ENCODE assay signal across 19 cellular contexts in the genomic region with DNA sequence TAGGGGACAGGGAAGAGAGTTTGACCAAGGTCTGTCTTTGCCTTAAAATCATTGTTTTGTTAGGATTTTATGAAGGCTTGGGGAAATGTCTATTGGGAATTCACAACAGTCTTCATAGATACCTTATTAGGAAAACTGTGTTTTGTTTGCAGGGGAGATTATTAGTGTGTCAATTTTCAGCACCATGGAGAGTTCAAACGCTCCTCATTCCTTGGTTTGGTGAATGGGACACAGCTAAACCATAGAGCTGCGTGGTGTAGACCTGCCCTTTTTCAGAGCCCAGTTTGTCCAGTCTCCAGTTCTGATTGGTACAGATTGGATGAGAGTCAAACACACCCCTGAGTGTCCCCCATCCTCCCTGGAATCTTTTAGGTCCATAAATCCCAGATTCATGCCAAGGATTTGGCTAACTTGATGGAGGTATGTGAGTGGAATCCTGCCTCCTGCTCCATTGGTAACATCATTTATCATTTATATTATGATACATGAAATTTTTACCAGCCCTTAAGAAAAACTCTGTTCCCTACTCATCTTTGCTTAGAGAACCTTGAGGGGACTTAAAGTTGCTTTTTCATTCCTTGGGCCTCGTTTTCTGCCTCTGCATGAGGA. TPM values are rescaled to one million over a fixed set of nuclear protein-coding genes. Genes with fewer than 3 reads are reported as not detected.
DNase-seq lines count a peak whose midpoint lies in the region; TF ChIP-seq lines count a peak whose summit lies in the region.
"Had no signal": no experiment of that assay in that cellular context is flagged by ENCODE, and none has a peak within 500 bp of the region (broad histone marks: within the 10 kb centered on the region; RNA-seq: fewer than 3 reads in every experiment).

No MANE protein-coding gene starts in this region.

- H3K9me3 ChIP-seq in neural cell (ENCODE audit: low read length) (no peaks in the 10 kb centered on the region), prostate gland (no peaks in the 10 kb centered on the region)
- H3K9me3 ChIP-seq: heart right ventricle, ovary, SJSA1, transverse colon had no signal

- H3K4me2 ChIP-seq in neural cell (ENCODE audit: low read length): peak overlapping the region; percentile 56

- peak overlapping the region; percentile 72 for H3K9ac ChIP-seq in neural cell (ENCODE audit: low read length)

- no peak overlapping the region for H3K4me3 ChIP-seq in epithelial cell of esophagus (ENCODE audit: low read length)
- H3K4me3 ChIP-seq in neural cell (ENCODE audit: low read length): peak overlapping the region; percentile 57
- no peak overlapping the region for H3K4me3 ChIP-seq in prostate gland
- H3K4me3 ChIP-seq: heart right ventricle, ovary, SJSA1, transverse colon had no signal

- TF ChIP-seq POLR2A in prostate gland (IDR thresholded peaks at IDR 0.05): no peak

- TF ChIP-seq EP300 in neural cell (conservative IDR thresholded peaks at IDR 0.05; ENCODE audit: poor library complexity, severe bottlenecking): no peak

- peak; percentile 17 for DNase-seq in HCEC 1CT
- peak; percentile 10 for DNase-seq in RPMI7951 (ENCODE audit: low read depth)
- peak; percentile 35 for DNase-seq in epithelial cell of esophagus (ENCODE audit: low read depth)
- DNase-seq in NCI-H226: no peak
- DNase-seq in NCI-H2107 treated with DMSO at 0.1 percent for 48 hours (lab: John Stamatoyannopoulos, UW; ENCODE audit: unreplicated experiment): no peak
- DNase-seq in superior temporal gyrus (ENCODE audit: extremely low spot score): no peak
- no peak for DNase-seq in prostate gland (ENCODE audit: low spot score)
- DNase-seq: activated B cell treated with CpG ODN at 0.5 μM for 24 hours; Calu3; effector CD8-positive, alpha-beta T cell; heart right ventricle; NCI-H146; ovary; stimulated activated CD4-positive, alpha-beta T cell treated with anti-CD3 and anti-CD28 coated beads, Interleukin-15, amount 100 ng/mL, for 24 hours; transverse colon had no signal

- H2AFZ ChIP-seq in neural cell (ENCODE audit: low read depth, low read length): peak overlapping the region; percentile 14

- H3F3A ChIP-seq in neural cell (ENCODE audit: insufficient read depth, low read length, poor library complexity, severe bottlenecking): no peaks in the 10 kb centered on the region

- no peaks in the 10 kb centered on the region for H4K20me1 ChIP-seq in neural cell (ENCODE audit: insufficient read depth)

- TF ChIP-seq CTCF in epithelial cell of esophagus (IDR thresholded peaks at IDR 0.05; ENCODE audit: insufficient read depth, low read depth, low read length, missing control alignments) (no peak), neural cell (IDR thresholded peaks at IDR 0.05; ENCODE audit: poor library complexity, severe bottlenecking) (no peak), prostate gland (IDR thresholded peaks at IDR 0.05) (no peak)

- no peaks in the 10 kb centered on the region for H3K9me2 ChIP-seq in neural cell (ENCODE audit: insufficient read depth, low read length)

- H3K79me2 ChIP-seq in neural cell (replicated peaks; ENCODE audit: insufficient read depth, low read length): no peaks in the 10 kb centered on the region

- intact Hi-C loops in prostate gland (cut with DNase I): no loop called here

- H3K36me3 ChIP-seq in neural cell (ENCODE audit: insufficient read depth, low read length): peaks cover 12% of the 10 kb centered on the region
- H3K36me3 ChIP-seq in prostate gland: peaks cover 3 to 7% of the 10 kb centered on the region in 2 donors
- H3K36me3 ChIP-seq: ovary had no signal

- 55% methylated on average over 3 of the region's 3 CpGs for WGBS in prostate gland

- H3K4me1 ChIP-seq in prostate gland (replicated peaks): no peaks in the 10 kb centered on the region
- H3K4me1 ChIP-seq: SJSA1, transverse colon had no signal

- no peaks in the 10 kb centered on the region for H3K27me3 ChIP-seq in neural cell (ENCODE audit: insufficient read depth, low read depth, low read length)
- H3K27me3 ChIP-seq in prostate gland (replicated peaks; ENCODE audit: insufficient read depth): no peaks in the 10 kb centered on the region
- H3K27me3 ChIP-seq: heart right ventricle, ovary, SJSA1, transverse colon had no signal

- H3K27ac ChIP-seq in neural cell (ENCODE audit: low read length) (peak overlapping the region; percentile 96), prostate gland (no peak overlapping the region)
- H3K27ac ChIP-seq: heart right ventricle, ovary, SJSA1, transverse colon had no signal

- no peak for TF ChIP-seq RAD21 in neural cell (conservative IDR thresholded peaks at IDR 0.05)

TF ChIP-seq in neural cell, 6 proteins besides CTCF, POLR2A, EP300 and RAD21:
- no peak for TF ChIP-seq POLR2AphosphoS5 (IDR thresholded peaks at IDR 0.05)
- peak; percentile 22 for TF ChIP-seq TAF1 (IDR thresholded peaks at IDR 0.05; ENCODE audit: low read depth)
- TF ChIP-seq, protein P1, sequence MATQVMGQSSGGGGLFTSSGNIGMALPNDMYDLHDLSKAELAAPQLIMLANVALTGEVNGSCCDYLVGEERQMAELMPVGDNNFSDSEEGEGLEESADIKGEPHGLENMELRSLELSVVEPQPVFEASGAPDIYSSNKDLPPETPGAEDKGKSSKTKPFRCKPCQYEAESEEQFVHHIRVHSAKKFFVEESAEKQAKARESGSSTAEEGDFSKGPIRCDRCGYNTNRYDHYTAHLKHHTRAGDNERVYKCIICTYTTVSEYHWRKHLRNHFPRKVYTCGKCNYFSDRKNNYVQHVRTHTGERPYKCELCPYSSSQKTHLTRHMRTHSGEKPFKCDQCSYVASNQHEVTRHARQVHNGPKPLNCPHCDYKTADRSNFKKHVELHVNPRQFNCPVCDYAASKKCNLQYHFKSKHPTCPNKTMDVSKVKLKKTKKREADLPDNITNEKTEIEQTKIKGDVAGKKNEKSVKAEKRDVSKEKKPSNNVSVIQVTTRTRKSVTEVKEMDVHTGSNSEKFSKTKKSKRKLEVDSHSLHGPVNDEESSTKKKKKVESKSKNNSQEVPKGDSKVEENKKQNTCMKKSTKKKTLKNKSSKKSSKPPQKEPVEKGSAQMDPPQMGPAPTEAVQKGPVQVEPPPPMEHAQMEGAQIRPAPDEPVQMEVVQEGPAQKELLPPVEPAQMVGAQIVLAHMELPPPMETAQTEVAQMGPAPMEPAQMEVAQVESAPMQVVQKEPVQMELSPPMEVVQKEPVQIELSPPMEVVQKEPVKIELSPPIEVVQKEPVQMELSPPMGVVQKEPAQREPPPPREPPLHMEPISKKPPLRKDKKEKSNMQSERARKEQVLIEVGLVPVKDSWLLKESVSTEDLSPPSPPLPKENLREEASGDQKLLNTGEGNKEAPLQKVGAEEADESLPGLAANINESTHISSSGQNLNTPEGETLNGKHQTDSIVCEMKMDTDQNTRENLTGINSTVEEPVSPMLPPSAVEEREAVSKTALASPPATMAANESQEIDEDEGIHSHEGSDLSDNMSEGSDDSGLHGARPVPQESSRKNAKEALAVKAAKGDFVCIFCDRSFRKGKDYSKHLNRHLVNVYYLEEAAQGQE (IDR thresholded peaks at IDR 0.05; ENCODE audit: borderline replicate concordance): peak; percentile 7
- TF ChIP-seq MXI1 (conservative IDR thresholded peaks at IDR 0.05; ENCODE audit: poor library complexity, severe bottlenecking): no peak
- no peak for TF ChIP-seq SMC3 (conservative IDR thresholded peaks at IDR 0.05; ENCODE audit: poor library complexity)
- TF ChIP-seq EZH2 (IDR thresholded peaks at IDR 0.05; ENCODE audit: borderline replicate concordance, insufficient read depth, low read length, poor library complexity, severe bottlenecking): no peak

RNA-seq across cellular contexts. Expression of a gene that starts 12.0 kb away (rescaled TPM):
- total RNA-seq in RPMI7951 (2014; rRNA removed; shearing (Covaris generic)): 51.5 and 55.2 TPM in 2 replicates
- polyA plus RNA-seq in neural cell: 123 and 137 TPM in 2 replicates
- polyA minus RNA-seq in neural cell: 65.2 and 72.1 TPM in 2 replicates
- 10 to 100 TPM; 33.7 to 37.0 TPM for total RNA-seq in prostate gland

RNA-seq across cellular contexts. Expression of a gene that starts 46.0 kb away (rescaled TPM):
- not detected in 2 replicates for total RNA-seq in RPMI7951 (2014; rRNA removed; shearing (Covaris generic))
- polyA plus RNA-seq in neural cell: 0.08 and 0.12 TPM in 2 replicates
- polyA minus RNA-seq in neural cell: 0.49 and 0.69 TPM in 2 replicates
- total RNA-seq in prostate gland: 10 to 100 TPM in 1 of 2 donors, under 1 TPM in 1; 0.28 to 40.1 TPM
- total RNA-seq: activated B cell treated with CpG ODN at 0.5 μM for 24 hours, Calu3, HT1080, mesenteric fat pad, SJSA1 had no signal

Comparison
In these comparisons a context has a peak if more than half of its experiments do, and no peak if none do; other contexts are left out.
1. DNase-seq: peak in HCEC 1CT (single experiment), RPMI7951 (single experiment) and epithelial cell of esophagus (single experiment); none in NCI-H226 (single experiment), NCI-H2107 treated with DMSO at 0.1 percent for 48 hours (single experiment), superior temporal gyrus (single experiment) and prostate gland (single experiment).